In genomic region chr12:127270193-127270592, GRCh38 we compare ENCODE assay signal across 17 cellular contexts.
DNase-seq lines count a peak whose midpoint lies in the region; FAIRE-seq and TF ChIP-seq lines count a peak whose summit lies in the region.
"Had no signal": no experiment of that assay in that cellular context is flagged by ENCODE, and none has a peak within 500 bp of the region (broad histone marks: within the 10 kb centered on the region; RNA-seq: fewer than 3 reads in every experiment).

No MANE protein-coding gene starts in this region.

- H3K9me1 ChIP-seq in keratinocyte (ENCODE audit: control insufficient read depth, extremely low read depth, insufficient read depth, low read length): no peaks in the 10 kb centered on the region

- no peak overlapping the region for H3K27ac ChIP-seq in keratinocyte (ENCODE audit: control insufficient read depth, insufficient read depth, low read length)
- H3K27ac ChIP-seq: BLaER1 had no signal

- H4K20me1 ChIP-seq in keratinocyte (ENCODE audit: control insufficient read depth, extremely low read depth, insufficient read depth, low read length): no peaks in the 10 kb centered on the region
- H4K20me1 ChIP-seq: BLaER1 had no signal

- peaks cover 23% of the 10 kb centered on the region for H3K4me1 ChIP-seq in keratinocyte (ENCODE audit: control insufficient read depth, extremely low read depth, insufficient read depth, low read length)
- H3K4me1 ChIP-seq: BLaER1 had no signal

- no peak overlapping the region for H3K27ac Mint-ChIP-seq in activated CD4-positive, alpha-beta T cell treated with anti-CD3 and anti-CD28 coated beads, Interleukin-2, amount 10 ng/mL, durations not matched to agents 24 days and 14 days
- H3K27ac Mint-ChIP-seq in activated T-cell treated with anti-CD3 and anti-CD28 coated beads, Interleukin-2, amount 50 U/mL, for 24 hours: no peak overlapping the region
- H3K27ac Mint-ChIP-seq: activated T-helper 1 cell treated with anti-CD3 and anti-CD28 coated beads, Interleukin-12 subunit alpha, Interleukin-12 subunit beta, Interleukin-2, Interleukin-4 antibody, amounts not matched to agents 30 ng/mL and 10 ng/mL and 1 ng/mL, durations not matched to agents 14 hours and 24 hours and 36 hours had no signal

- no peaks in the 10 kb centered on the region for H3K4me1 Mint-ChIP-seq in activated CD4-positive, alpha-beta T cell treated with anti-CD3 and anti-CD28 coated beads, Interleukin-2, amount 10 ng/mL, durations not matched to agents 24 days and 14 days
- no peaks in the 10 kb centered on the region for H3K4me1 Mint-ChIP-seq in activated T-cell treated with anti-CD3 and anti-CD28 coated beads, Interleukin-2, amount 50 U/mL, for 24 hours (ENCODE audit: low read depth)
- H3K4me1 Mint-ChIP-seq: central memory CD8-positive, alpha-beta T cell had no signal

- dilution Hi-C loops in keratinocyte (cut with MboI; ENCODE audit: extremely low pct_ligation_motif_present, low sequenced_read_pairs): no loop called here

- no peaks in the 10 kb centered on the region for H3K27me3 Mint-ChIP-seq in activated CD4-positive, alpha-beta T cell treated with anti-CD3 and anti-CD28 coated beads, Interleukin-2, amount 10 ng/mL, durations not matched to agents 24 days and 14 days
- H3K27me3 Mint-ChIP-seq in activated T-cell treated with anti-CD3 and anti-CD28 coated beads, Interleukin-2, amount 50 U/mL, for 24 hours: peaks cover 15% of the 10 kb centered on the region

- DNase-seq in AG10803 (ENCODE audit: low read depth) (peak; percentile 97), HT1080 (ENCODE audit: low read depth) (peak; percentile 97), amniotic epithelial cell (ENCODE audit: low read depth) (peak; percentile 40), keratinocyte (ENCODE audit: low read depth, low spot score) (no peak), GM19238 (ENCODE audit: insufficient read length, low spot score) (no peak), OCI-M2 (lab: John Stamatoyannopoulos, UW; ENCODE audit: unreplicated experiment) (no peak)
- DNase-seq in activated CD4-positive, alpha-beta T cell treated with anti-CD3 and anti-CD28 coated beads, Interleukin-2, amount 10 ng/mL, durations not matched to agents 24 days and 14 days: no peak
- DNase-seq in activated T-cell treated with anti-CD3 and anti-CD28 coated beads, Interleukin-2, amount 50 U/mL, for 24 hours: no peak
- DNase-seq: activated CD4-positive, alpha-beta T cell treated with anti-CD3 and anti-CD28 coated beads for 4 hours; DND-41; stimulated activated CD4-positive, alpha-beta T cell treated with anti-CD3 and anti-CD28 coated beads, Interleukin-4, amount 100 ng/mL, for 4 hours; stimulated activated naive CD8-positive, alpha-beta T cell treated with anti-CD3 and anti-CD28 coated beads, Interleukin-15, Interleukin-2, amounts not matched to agents 100 U/mL and 50 U/mL, for 24 hours; T-helper 1 cell had no signal

- no peaks in the 10 kb centered on the region for H3K79me2 ChIP-seq in keratinocyte (ENCODE audit: control insufficient read depth, insufficient read depth, low read length)

- no peak overlapping the region for H3K9ac ChIP-seq in keratinocyte (ENCODE audit: control insufficient read depth, extremely low read depth, insufficient read depth, low read length)
- H3K9ac ChIP-seq: BLaER1 had no signal

- no peak overlapping the region for H3K4me3 Mint-ChIP-seq in activated CD4-positive, alpha-beta T cell treated with anti-CD3 and anti-CD28 coated beads, Interleukin-2, amount 10 ng/mL, durations not matched to agents 24 days and 14 days
- H3K4me3 Mint-ChIP-seq in activated T-cell treated with anti-CD3 and anti-CD28 coated beads, Interleukin-2, amount 50 U/mL, for 24 hours: no peak overlapping the region
- H3K4me3 Mint-ChIP-seq: activated T-helper 1 cell treated with anti-CD3 and anti-CD28 coated beads, Interleukin-12 subunit alpha, Interleukin-12 subunit beta, Interleukin-2, Interleukin-4 antibody, amounts not matched to agents 30 ng/mL and 10 ng/mL and 1 ng/mL, durations not matched to agents 14 hours and 24 hours and 36 hours; central memory CD8-positive, alpha-beta T cell had no signal

- peak; percentile 26 for FAIRE-seq in keratinocyte (lab: Jason Lieb, UNC)

- no peaks in the 10 kb centered on the region for H3K27me3 ChIP-seq in keratinocyte (ENCODE audit: control insufficient read depth, extremely low read depth, insufficient read depth, low read length)
- H3K27me3 ChIP-seq: BLaER1 had no signal

- TF ChIP-seq CTCF in AG10803 (conservative IDR thresholded peaks at IDR 0.05; ENCODE audit: low read length) (peak; percentile 16; the same call in 1 of the 2 replicates), keratinocyte (optimal IDR thresholded peaks at IDR 0.05 in 1 of 3, IDR thresholded peaks at IDR 0.05 in 1 of 3, conservative IDR thresholded peaks at IDR 0.05 in 1 of 3; ENCODE audit: extremely low read depth in 1 of 3, insufficient read depth in 2 of 3, low read length in 3 of 3) (no peak)

- H3K4me2 ChIP-seq in keratinocyte (ENCODE audit: control insufficient read depth, extremely low read depth, insufficient read depth, low read depth, low read length): no peak overlapping the region
- H3K4me2 ChIP-seq: BLaER1 had no signal

- H3K9me3 Mint-ChIP-seq in activated CD4-positive, alpha-beta T cell treated with anti-CD3 and anti-CD28 coated beads, Interleukin-2, amount 10 ng/mL, durations not matched to agents 24 days and 14 days: no peaks in the 10 kb centered on the region
- no peaks in the 10 kb centered on the region for H3K9me3 Mint-ChIP-seq in activated T-cell treated with anti-CD3 and anti-CD28 coated beads, Interleukin-2, amount 50 U/mL, for 24 hours
- H3K9me3 Mint-ChIP-seq: activated T-helper 1 cell treated with anti-CD3 and anti-CD28 coated beads, Interleukin-12 subunit alpha, Interleukin-12 subunit beta, Interleukin-2, Interleukin-4 antibody, amounts not matched to agents 30 ng/mL and 10 ng/mL and 1 ng/mL, durations not matched to agents 14 hours and 24 hours and 36 hours; central memory CD8-positive, alpha-beta T cell had no signal

- H3K36me3 Mint-ChIP-seq in activated CD4-positive, alpha-beta T cell treated with anti-CD3 and anti-CD28 coated beads, Interleukin-2, amount 10 ng/mL, durations not matched to agents 24 days and 14 days (ENCODE audit: low read depth): no peaks in the 10 kb centered on the region
- no peaks in the 10 kb centered on the region for H3K36me3 Mint-ChIP-seq in activated T-cell treated with anti-CD3 and anti-CD28 coated beads, Interleukin-2, amount 50 U/mL, for 24 hours (ENCODE audit: low read depth)

- H3K4me3 ChIP-seq in AG10803 (ENCODE audit: low read length): no peak overlapping the region
- H3K4me3 ChIP-seq in keratinocyte (ENCODE audit: control insufficient read depth in 2 of 3, extremely low read depth in 1 of 3, insufficient read depth in 2 of 3, low read depth in 1 of 3, low read length in 3 of 3): no peak overlapping the region
- H3K4me3 ChIP-seq: BLaER1, mucosa of descending colon had no signal

- no peaks in the 10 kb centered on the region for H3K9me3 ChIP-seq in keratinocyte (ENCODE audit: control insufficient read depth, low read depth, low read length)
- H3K9me3 ChIP-seq: BLaER1, mucosa of descending colon had no signal

- intact Hi-C loops in activated CD4-positive, alpha-beta T cell treated with anti-CD3 and anti-CD28 coated beads, Interleukin-2, amount 10 ng/mL, durations not matched to agents 24 days and 14 days (cut with micrococcal nuclease): no loop called here

- H2AFZ ChIP-seq in keratinocyte (ENCODE audit: control insufficient read depth, low read length): no peak overlapping the region

- H3K36me3 ChIP-seq in keratinocyte (ENCODE audit: control insufficient read depth in 2 of 2, extremely low read depth in 1 of 2, insufficient read depth in 2 of 2, low read length in 2 of 2): no peaks in the 10 kb centered on the region
- H3K36me3 ChIP-seq: BLaER1 had no signal

Comparison
In these comparisons a context has a peak if more than half of its experiments do, and no peak if none do; other contexts are left out.
1. DNase-seq: peak in AG10803 (single experiment), HT1080 (single experiment) and amniotic epithelial cell (single experiment); none in keratinocyte (single experiment), activated CD4-positive, alpha-beta T cell treated with anti-CD3 and anti-CD28 coated beads, Interleukin-2, amount 10 ng/mL, durations not matched to agents 24 days and 14 days (single experiment), activated T-cell treated with anti-CD3 and anti-CD28 coated beads, Interleukin-2, amount 50 U/mL, for 24 hours (single experiment), GM19238 (single experiment) and OCI-M2 (single experiment).